ENCODE assay signal across 18 cellular contexts in the genomic region with DNA sequence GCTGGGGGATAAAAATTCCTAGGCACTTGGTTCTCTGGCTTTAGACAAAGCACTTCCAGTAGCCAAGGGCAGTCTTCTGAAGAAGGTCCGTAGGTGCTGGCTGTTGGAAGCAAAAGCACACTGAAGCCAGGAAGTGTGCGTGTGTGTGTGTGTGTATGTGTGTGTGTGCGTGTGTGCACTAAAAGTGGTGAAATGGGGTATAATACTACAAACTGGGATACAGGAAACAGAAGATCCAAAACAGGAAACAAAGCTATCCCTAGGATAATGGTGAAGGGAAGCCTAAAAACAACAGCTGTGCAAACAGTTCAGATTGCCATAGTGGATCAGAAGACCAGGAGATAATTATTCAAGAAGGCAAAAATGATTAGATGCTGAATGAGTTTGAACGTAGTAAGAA.
DNase-seq lines count a peak whose midpoint lies in the region; ATAC-seq, FAIRE-seq and TF ChIP-seq lines count a peak whose summit lies in the region.
"Had no signal": no experiment of that assay in that cellular context is flagged by ENCODE, and none has a peak within 500 bp of the region (broad histone marks: within the 10 kb centered on the region; RNA-seq: fewer than 3 reads in every experiment).

No MANE protein-coding gene starts in this region.

- BruUV-seq in Caco-2 (replicated peaks; lab: Mats Ljungman, UMichigan) = no TSS peak
- no TSS peak for BruUV-seq in GM12878 (replicated peaks; lab: Mats Ljungman, UMichigan)

- SMC1A ChIA-PET in GM12878 (lab: Charles Lee; ENCODE audit: uncharacterized antibody, unreplicated experiment) = no interaction called here

- no peak for TF ChIP-seq RAD21 in GM12878 (IDR thresholded peaks at IDR 0.05; ENCODE audit: insufficient read depth, low read depth, low read length)

- no peak overlapping the region for H3K4me3 ChIP-seq in Caco-2 (ENCODE audit: low read depth, low read length)
- no peak overlapping the region for H3K4me3 ChIP-seq in GM12878
- H3K4me3 ChIP-seq in foreskin fibroblast (ENCODE audit: low read depth in 1 of 2, low read length in 2 of 2) = no peak overlapping the region
- H3K4me3 ChIP-seq: K562 had no signal

- peak overlapping the region; percentile 12 for H3K27ac Mint-ChIP-seq in Caco-2 (ENCODE audit: unreplicated experiment)
- H3K27ac Mint-ChIP-seq in neural crest cell (ENCODE audit: unreplicated experiment) = peak overlapping the region; percentile 51
- H3K27ac Mint-ChIP-seq: B cell; CD4-positive, CD25-positive, alpha-beta regulatory T cell had no signal

- no peaks in the 10 kb centered on the region for H3K79me2 ChIP-seq in GM12878 (ENCODE audit: control insufficient read depth, insufficient read depth, low read length)

- no peak for TF ChIP-seq EP300 in GM12878 (IDR thresholded peaks at IDR 0.05; ENCODE audit: borderline replicate concordance in 1 of 2, control insufficient read depth in 1 of 2, low read depth in 2 of 2, low read length in 2 of 2)

- H3K36me3 Mint-ChIP-seq in Caco-2 (ENCODE audit: insufficient read depth, unreplicated experiment) (no peaks in the 10 kb centered on the region), neural crest cell (ENCODE audit: low read depth) (no peaks in the 10 kb centered on the region)
- H3K36me3 Mint-ChIP-seq: CD4-positive, CD25-positive, alpha-beta regulatory T cell had no signal

- H3K9me3 Mint-ChIP-seq in Caco-2 (ENCODE audit: unreplicated experiment) = no peaks in the 10 kb centered on the region
- no peaks in the 10 kb centered on the region for H3K9me3 Mint-ChIP-seq in neural crest cell

- no peak for TF ChIP-seq CTCF in Caco-2 (IDR thresholded peaks at IDR 0.05; ENCODE audit: insufficient read depth in 1 of 2, low read depth in 1 of 2, low read length in 1 of 2, severe bottlenecking in 1 of 2, unreplicated experiment in 1 of 2)
- TF ChIP-seq CTCF in GM12878 (IDR thresholded peaks at IDR 0.05 in 2 of 3, conservative IDR thresholded peaks at IDR 0.05 in 1 of 3; ENCODE audit: control insufficient read depth in 2 of 3, extremely low read depth in 1 of 3, insufficient read depth in 1 of 3, low read depth in 3 of 3, low read length in 3 of 3) = no peak
- no peak for TF ChIP-seq CTCF in neural crest cell (conservative IDR thresholded peaks at IDR 0.05)
- no peak for TF ChIP-seq CTCF in foreskin fibroblast (IDR thresholded peaks at IDR 0.05; ENCODE audit: low read depth, low read length)

- no peak for FAIRE-seq in GM12878 (lab: Jason Lieb, UNC)
- FAIRE-seq: D721Med, K562 had no signal

- WGBS in GM12878 (ENCODE audit: insufficient coverage, insufficient replicate concordance, low lambda C conversion rate, missing lambda C conversion rate) = 65% methylated on average over 4 of the region's 4 CpGs

- peak overlapping the region; percentile 24 for H2AFZ ChIP-seq in GM12878 (ENCODE audit: control insufficient read depth, low read depth, low read length)

- CTCF ChIA-PET in Caco-2 (lab: Charles Lee) (no interaction called here), GM12878 (lab: Yijun Ruan, JAX) (no interaction called here)

- H3K4me1 ChIP-seq in Caco-2 (no peaks in the 10 kb centered on the region; the same call in 1 of the 2 replicates), GM12878 (ENCODE audit: control insufficient read depth, insufficient read depth, low read length) (peaks cover 32% of the 10 kb centered on the region)

- H3K4me1 Mint-ChIP-seq in Caco-2 (ENCODE audit: low read depth, unreplicated experiment) (peaks cover 33% of the 10 kb centered on the region), neural crest cell (no peaks in the 10 kb centered on the region)
- H3K4me1 Mint-ChIP-seq: B cell had no signal

- DNase-seq in Caco-2 (no peak), LHCN-M2 (ENCODE audit: low read depth) (peak; percentile 43), GM12878 (ENCODE audit: low read depth, low spot score) (no peak), neural crest cell (ENCODE audit: low read depth, low spot score) (no peak), foreskin fibroblast (no peak), Right ventricle myocardium superior (no peak), NCI-H187 (lab: John Stamatoyannopoulos, UW) (no peak)
- DNase-seq: CD4-positive, CD25-positive, alpha-beta regulatory T cell; MV-4-11; NCI-H2107; NCI-H446; NCI-H774; T-helper 1 cell had no signal

- in situ Hi-C loops in GM12878 (cut with MboI) = no loop called here

- no peak for TF ChIP-seq POLR2A in GM12878 (IDR thresholded peaks at IDR 0.05; ENCODE audit: low read depth, low read length)

- no peaks in the 10 kb centered on the region for H3K36me3 ChIP-seq in Caco-2 (ENCODE audit: control insufficient read depth, insufficient read depth, low read length)
- H3K36me3 ChIP-seq in GM12878 (ENCODE audit: control insufficient read depth in 2 of 2, insufficient read depth in 2 of 2, low read length in 1 of 2) = no peaks in the 10 kb centered on the region

- no peaks in the 10 kb centered on the region for H3K27me3 Mint-ChIP-seq in Caco-2 (ENCODE audit: insufficient read depth, unreplicated experiment)
- H3K27me3 Mint-ChIP-seq in neural crest cell (ENCODE audit: low read depth) = no peaks in the 10 kb centered on the region

- H3K27ac ChIP-seq in GM12878 (ENCODE audit: control insufficient read depth, insufficient read depth) = peak overlapping the region; percentile 4; the same call in 1 of the 2 replicates

- ATAC-seq in GM12878 = no peak
- ATAC-seq in Right ventricle myocardium superior (ENCODE audit: poor library complexity) = no peak
- ATAC-seq: K562, Panc1, SK-N-SH treated with all-trans-retinoic acid at 6 μM for 48 hours had no signal

- H3K4me2 ChIP-seq in GM12878 (ENCODE audit: control insufficient read depth, insufficient read depth) = peak overlapping the region; percentile 51; the same call in 1 of the 2 replicates

- no peak overlapping the region; the same call in 1 of the 2 replicates for H3K9ac ChIP-seq in GM12878 (ENCODE audit: control insufficient read depth, insufficient read depth, low read length)

- POLR2A ChIA-PET in Caco-2 (lab: Charles Lee) = no interaction called here
- POLR2A ChIA-PET in GM12878 (lab: Charles Lee) = no interaction called here

- intact Hi-C loops in Caco-2 (cut with micrococcal nuclease; ENCODE audit: unreplicated experiment) (no loop called here), GM12878 (cut with micrococcal nuclease; ENCODE audit: unreplicated experiment) (no loop called here), Right ventricle myocardium superior (cut with DNase I) (no loop called here)

- no peaks in the 10 kb centered on the region for H3K9me3 ChIP-seq in Caco-2
- H3K9me3 ChIP-seq in GM12878 (replicated peaks; ENCODE audit: control insufficient read depth, insufficient read depth, low read length) = peaks cover 2% of the 10 kb centered on the region; the same call in 1 of the 3 replicates

- no peaks in the 10 kb centered on the region for H3K27me3 ChIP-seq in Caco-2 (replicated peaks; ENCODE audit: control insufficient read depth, insufficient read depth, low read length)
- H3K27me3 ChIP-seq in GM12878 (replicated peaks in 1 of 2; ENCODE audit: control insufficient read depth in 2 of 2, insufficient read depth in 2 of 2, low read length in 1 of 2) = no peaks in the 10 kb centered on the region

- H4K20me1 ChIP-seq in GM12878 (ENCODE audit: control insufficient read depth, insufficient read depth) = no peaks in the 10 kb centered on the region

- no peak overlapping the region for H3K4me3 Mint-ChIP-seq in Caco-2 (ENCODE audit: unreplicated experiment)
- no peak overlapping the region for H3K4me3 Mint-ChIP-seq in neural crest cell
- H3K4me3 Mint-ChIP-seq: B cell; CD4-positive, CD25-positive, alpha-beta regulatory T cell had no signal

- RAD21 ChIA-PET in GM12878 (lab: Charles Lee; ENCODE audit: unreplicated experiment) = no interaction called here

TF ChIP-seq in GM12878, 131 proteins besides CTCF, POLR2A, EP300 and RAD21:
- TF ChIP-seq, protein P1, sequence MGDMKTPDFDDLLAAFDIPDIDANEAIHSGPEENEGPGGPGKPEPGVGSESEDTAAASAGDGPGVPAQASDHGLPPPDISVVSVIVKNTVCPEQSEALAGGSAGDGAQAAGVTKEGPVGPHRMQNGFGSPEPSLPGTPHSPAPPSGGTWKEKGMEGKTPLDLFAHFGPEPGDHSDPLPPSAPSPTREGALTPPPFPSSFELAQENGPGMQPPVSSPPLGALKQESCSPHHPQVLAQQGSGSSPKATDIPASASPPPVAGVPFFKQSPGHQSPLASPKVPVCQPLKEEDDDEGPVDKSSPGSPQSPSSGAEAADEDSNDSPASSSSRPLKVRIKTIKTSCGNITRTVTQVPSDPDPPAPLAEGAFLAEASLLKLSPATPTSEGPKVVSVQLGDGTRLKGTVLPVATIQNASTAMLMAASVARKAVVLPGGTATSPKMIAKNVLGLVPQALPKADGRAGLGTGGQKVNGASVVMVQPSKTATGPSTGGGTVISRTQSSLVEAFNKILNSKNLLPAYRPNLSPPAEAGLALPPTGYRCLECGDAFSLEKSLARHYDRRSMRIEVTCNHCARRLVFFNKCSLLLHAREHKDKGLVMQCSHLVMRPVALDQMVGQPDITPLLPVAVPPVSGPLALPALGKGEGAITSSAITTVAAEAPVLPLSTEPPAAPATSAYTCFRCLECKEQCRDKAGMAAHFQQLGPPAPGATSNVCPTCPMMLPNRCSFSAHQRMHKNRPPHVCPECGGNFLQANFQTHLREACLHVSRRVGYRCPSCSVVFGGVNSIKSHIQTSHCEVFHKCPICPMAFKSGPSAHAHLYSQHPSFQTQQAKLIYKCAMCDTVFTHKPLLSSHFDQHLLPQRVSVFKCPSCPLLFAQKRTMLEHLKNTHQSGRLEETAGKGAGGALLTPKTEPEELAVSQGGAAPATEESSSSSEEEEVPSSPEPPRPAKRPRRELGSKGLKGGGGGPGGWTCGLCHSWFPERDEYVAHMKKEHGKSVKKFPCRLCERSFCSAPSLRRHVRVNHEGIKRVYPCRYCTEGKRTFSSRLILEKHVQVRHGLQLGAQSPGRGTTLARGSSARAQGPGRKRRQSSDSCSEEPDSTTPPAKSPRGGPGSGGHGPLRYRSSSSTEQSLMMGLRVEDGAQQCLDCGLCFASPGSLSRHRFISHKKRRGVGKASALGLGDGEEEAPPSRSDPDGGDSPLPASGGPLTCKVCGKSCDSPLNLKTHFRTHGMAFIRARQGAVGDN (IDR thresholded peaks at IDR 0.05) = no peak
- TF ChIP-seq POLR2AphosphoS5 (IDR thresholded peaks at IDR 0.05; ENCODE audit: low read length) (no peak), RBBP5 (conservative IDR thresholded peaks at IDR 0.05) (no peak)
